In the genomic region with DNA sequence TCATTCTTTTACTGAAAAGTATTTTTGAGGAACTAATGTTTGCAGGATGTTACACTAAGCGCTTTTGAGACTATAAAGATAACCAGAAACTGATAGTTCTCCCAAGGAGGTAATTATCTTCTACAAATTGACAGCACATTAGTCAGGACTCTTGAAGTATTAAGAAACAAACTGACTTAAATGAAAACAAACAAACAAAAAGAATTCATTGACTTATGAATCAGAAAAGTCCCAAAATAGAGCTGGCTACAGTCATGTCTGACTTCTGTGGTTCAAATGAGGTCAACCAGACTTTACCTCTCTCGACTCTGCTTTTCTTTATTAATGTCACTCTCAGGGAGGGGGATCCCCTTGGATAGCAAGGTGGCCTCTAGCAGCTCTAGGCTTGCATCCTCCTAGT, we compare ENCODE assay signal across 10 cellular contexts.
A peak's percentile ranks its signal among the peaks of the same experiment; 100 is the strongest.
DNase-seq lines count a peak whose midpoint lies in the region; ATAC-seq and TF ChIP-seq lines count a peak whose summit lies in the region.
"Had no signal": no experiment of that assay in that cellular context is flagged by ENCODE, and none has a peak within 500 bp of the region (broad histone marks: within the 10 kb centered on the region; RNA-seq: fewer than 3 reads in every experiment).

No MANE protein-coding gene starts in this region.

- no peaks in the 10 kb centered on the region for H3F3A ChIP-seq in neural progenitor cell (ENCODE audit: low read depth)

- H3K4me3 Mint-ChIP-seq in neural progenitor cell: no peak overlapping the region

- no peaks in the 10 kb centered on the region for H3K9me3 Mint-ChIP-seq in neural progenitor cell
- H3K9me3 Mint-ChIP-seq: activated naive CD4-positive, alpha-beta T cell treated with anti-CD3 and anti-CD28 coated beads, Interleukin-2, amount 50 U/mL, for 72 hours had no signal

- peaks cover 10% of the 10 kb centered on the region for H3K4me1 ChIP-seq in neural progenitor cell

- H3K4me3 ChIP-seq in neural progenitor cell: no peak overlapping the region
- no peak overlapping the region for H3K4me3 ChIP-seq in lower leg skin (ENCODE audit: low read depth, poor library complexity, severe bottlenecking)

- peak; percentile 92 for ATAC-seq in GM19043 (IDR thresholded peaks at IDR 0.05; ENCODE audit: low read depth, unreplicated experiment)
- peak; percentile 89 for ATAC-seq in GM21825 (IDR thresholded peaks at IDR 0.05; ENCODE audit: unreplicated experiment)
- peak; percentile 95 for ATAC-seq in HG03354 (IDR thresholded peaks at IDR 0.05; ENCODE audit: poor library complexity, severe bottlenecking, unreplicated experiment)

- H3K79me2 ChIP-seq in neural progenitor cell (ENCODE audit: low read depth): no peaks in the 10 kb centered on the region

- no peak overlapping the region for H3K27ac ChIP-seq in neural progenitor cell

- H3K36me3 Mint-ChIP-seq in neural progenitor cell: peaks cover 3% of the 10 kb centered on the region
- H3K36me3 Mint-ChIP-seq: activated naive CD4-positive, alpha-beta T cell treated with anti-CD3 and anti-CD28 coated beads, Interleukin-2, amount 50 U/mL, for 72 hours had no signal

- DNase-seq in neural progenitor cell (ENCODE audit: low spot score) (no peak), activated gamma-delta T cell (lab: John Stamatoyannopoulos, UW) (no peak), midbrain (lab: John Stamatoyannopoulos, UW) (no peak), lower leg skin (ENCODE audit: low spot score in 2 of 2) (no peak)
- DNase-seq: NCI-H524 treated with DMSO at 0.1 percent for 48 hours had no signal

- peaks cover 3% of the 10 kb centered on the region for H3K27me3 Mint-ChIP-seq in neural progenitor cell (ENCODE audit: insufficient read depth, low read depth)
- H3K27me3 Mint-ChIP-seq: progenitor cell of endocrine pancreas had no signal

- H3K27me3 ChIP-seq in neural progenitor cell: no peaks in the 10 kb centered on the region

- WGBS in lower leg skin, 2 donors: 63 to 80% methylated on average over 2 of the region's 2 CpGs

- no peak for TF ChIP-seq POLR2A in lower leg skin (IDR thresholded peaks at IDR 0.05)

- no peaks in the 10 kb centered on the region for H3K36me3 ChIP-seq in neural progenitor cell

- no peak overlapping the region for H3K4me2 ChIP-seq in neural progenitor cell

- H3K9ac ChIP-seq in neural progenitor cell: no peak overlapping the region

- no peak overlapping the region for H2AFZ ChIP-seq in neural progenitor cell (replicated peaks)

- no peaks in the 10 kb centered on the region for H3K9me3 ChIP-seq in neural progenitor cell (ENCODE audit: low read depth)

- no peaks in the 10 kb centered on the region for H4K20me1 ChIP-seq in neural progenitor cell (ENCODE audit: low read depth)

- peak overlapping the region; percentile 10 for H3K27ac Mint-ChIP-seq in neural progenitor cell
- H3K27ac Mint-ChIP-seq: activated naive CD4-positive, alpha-beta T cell treated with anti-CD3 and anti-CD28 coated beads, Interleukin-2, amount 50 U/mL, for 72 hours; progenitor cell of endocrine pancreas had no signal

- intact Hi-C loops in lower leg skin (cut with DNase I; ENCODE audit: low total_unique reads): no loop called here

- TF ChIP-seq CTCF in neural progenitor cell (IDR thresholded peaks at IDR 0.05) (no peak), lower leg skin (IDR thresholded peaks at IDR 0.05) (no peak)

- H3K4me1 Mint-ChIP-seq in neural progenitor cell: peaks cover 21% of the 10 kb centered on the region
